Comparison of ENCODE assay signal across 1 cellular context in the genomic region with DNA sequence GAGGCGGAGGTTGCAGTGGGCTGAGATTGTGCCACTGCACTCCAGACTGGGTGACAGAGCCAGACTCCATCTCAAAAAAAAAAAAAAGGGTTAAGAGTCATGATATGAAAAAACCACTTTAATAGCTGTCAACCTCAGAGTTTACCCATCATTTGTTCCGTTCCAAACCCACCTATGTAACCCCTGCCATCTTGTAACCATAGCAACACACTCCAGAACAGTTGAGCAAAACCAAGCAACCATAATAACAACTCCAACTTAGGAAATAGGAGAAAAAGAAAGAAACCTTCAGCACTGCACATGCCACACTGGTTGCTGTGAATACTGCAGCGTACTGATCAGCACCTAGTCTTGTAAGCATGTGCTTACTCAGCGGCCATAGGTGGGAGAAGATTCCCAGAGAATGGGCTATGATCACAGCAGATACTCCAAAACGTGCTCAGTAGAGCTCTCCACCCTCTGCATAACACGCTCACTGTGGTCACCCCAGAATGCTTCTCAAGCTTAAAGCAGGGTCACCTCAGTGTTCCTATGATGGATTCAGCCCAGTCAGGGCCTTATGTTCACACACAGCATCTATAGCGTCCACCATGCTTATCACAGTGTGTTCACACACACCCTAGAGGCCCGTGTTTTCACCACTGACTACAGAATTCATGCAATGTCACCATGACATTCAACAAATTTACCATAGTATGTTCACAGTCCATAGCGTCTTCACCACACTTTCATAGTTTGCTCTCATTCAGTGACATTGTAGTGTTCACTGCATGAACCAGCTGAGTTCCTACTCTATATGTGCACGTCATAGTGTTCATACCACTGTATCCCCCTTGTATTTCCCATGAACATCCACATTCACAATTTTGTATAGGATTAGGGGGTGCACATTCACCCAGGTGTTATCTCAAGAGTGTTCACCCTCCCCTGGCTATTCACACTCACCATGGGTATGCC.
TF ChIP-seq lines count a peak whose summit lies in the region.

No MANE protein-coding gene starts in this region.

TF ChIP-seq in K562, 482 proteins besides CTCF, POLR2A, EP300 and RAD21 (continued from another document and continues in another):
- TF ChIP-seq, protein P1, sequence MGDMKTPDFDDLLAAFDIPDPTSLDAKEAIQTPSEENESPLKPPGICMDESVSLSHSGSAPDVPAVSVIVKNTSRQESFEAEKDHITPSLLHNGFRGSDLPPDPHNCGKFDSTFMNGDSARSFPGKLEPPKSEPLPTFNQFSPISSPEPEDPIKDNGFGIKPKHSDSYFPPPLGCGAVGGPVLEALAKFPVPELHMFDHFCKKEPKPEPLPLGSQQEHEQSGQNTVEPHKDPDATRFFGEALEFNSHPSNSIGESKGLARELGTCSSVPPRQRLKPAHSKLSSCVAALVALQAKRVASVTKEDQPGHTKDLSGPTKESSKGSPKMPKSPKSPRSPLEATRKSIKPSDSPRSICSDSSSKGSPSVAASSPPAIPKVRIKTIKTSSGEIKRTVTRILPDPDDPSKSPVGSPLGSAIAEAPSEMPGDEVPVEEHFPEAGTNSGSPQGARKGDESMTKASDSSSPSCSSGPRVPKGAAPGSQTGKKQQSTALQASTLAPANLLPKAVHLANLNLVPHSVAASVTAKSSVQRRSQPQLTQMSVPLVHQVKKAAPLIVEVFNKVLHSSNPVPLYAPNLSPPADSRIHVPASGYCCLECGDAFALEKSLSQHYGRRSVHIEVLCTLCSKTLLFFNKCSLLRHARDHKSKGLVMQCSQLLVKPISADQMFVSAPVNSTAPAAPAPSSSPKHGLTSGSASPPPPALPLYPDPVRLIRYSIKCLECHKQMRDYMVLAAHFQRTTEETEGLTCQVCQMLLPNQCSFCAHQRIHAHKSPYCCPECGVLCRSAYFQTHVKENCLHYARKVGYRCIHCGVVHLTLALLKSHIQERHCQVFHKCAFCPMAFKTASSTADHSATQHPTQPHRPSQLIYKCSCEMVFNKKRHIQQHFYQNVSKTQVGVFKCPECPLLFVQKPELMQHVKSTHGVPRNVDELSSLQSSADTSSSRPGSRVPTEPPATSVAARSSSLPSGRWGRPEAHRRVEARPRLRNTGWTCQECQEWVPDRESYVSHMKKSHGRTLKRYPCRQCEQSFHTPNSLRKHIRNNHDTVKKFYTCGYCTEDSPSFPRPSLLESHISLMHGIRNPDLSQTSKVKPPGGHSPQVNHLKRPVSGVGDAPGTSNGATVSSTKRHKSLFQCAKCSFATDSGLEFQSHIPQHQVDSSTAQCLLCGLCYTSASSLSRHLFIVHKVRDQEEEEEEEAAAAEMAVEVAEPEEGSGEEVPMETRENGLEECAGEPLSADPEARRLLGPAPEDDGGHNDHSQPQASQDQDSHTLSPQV (IDR thresholded peaks at IDR 0.05): peak; percentile 96
- 0 out of 4 replicates have a peak, but pooled peaks of 1 of the 2 experiments have one; percentile 35 for TF ChIP-seq ARNT (IDR thresholded peaks at IDR 0.05)
- no peak for TF ChIP-seq ATF1 (CRISPR knock-in tag; IDR thresholded peaks at IDR 0.05)
- peak; percentile 28; the same call in 1 of the 2 replicates for TF ChIP-seq ATF1 (tag; IDR thresholded peaks at IDR 0.05)
- TF ChIP-seq JUND (IDR thresholded peaks at IDR 0.05; ENCODE audit: borderline replicate concordance, low read depth, low read length): 0 out of 2 replicates have a peak, but pooled peaks have one; percentile 9
- peak; percentile 85; the same call in 2 of the 3 replicates for TF ChIP-seq JUND (tag; IDR thresholded peaks at IDR 0.05; ENCODE audit: borderline replicate concordance, low read depth, low read length)
- 0 out of 2 replicates have a peak, but pooled peaks have one; percentile 24 for TF ChIP-seq ZEB2 (IDR thresholded peaks at IDR 0.05)
- TF ChIP-seq NR4A1 (CRISPR knock-in tag; IDR thresholded peaks at IDR 0.05): no peak
- TF ChIP-seq NR4A1 (tag; IDR thresholded peaks at IDR 0.05): peak; percentile 90
- TF ChIP-seq HDGF (IDR thresholded peaks at IDR 0.05): no peak
- no peak for TF ChIP-seq ZNF561 (CRISPR knock-in tag; conservative IDR thresholded peaks at IDR 0.05)
- peak; percentile 71 for TF ChIP-seq ARID1B (IDR thresholded peaks at IDR 0.05)
- TF ChIP-seq TCF3 (CRISPR knock-in tag; IDR thresholded peaks at IDR 0.05): peak; percentile 56; the same call in 1 of the 2 replicates
- TF ChIP-seq RCOR1 (IDR thresholded peaks at IDR 0.05; ENCODE audit: borderline replicate concordance in 1 of 2, low read depth in 2 of 2, low read length in 2 of 2): peak in 1 of 2 experiments; percentile 27; a peak in 1 of 4 replicates
- peak; percentile 8; the same call in 1 of the 2 replicates for TF ChIP-seq ZBTB40 (IDR thresholded peaks at IDR 0.05)
- no peak for TF ChIP-seq ZBTB40 (CRISPR knock-in tag; IDR thresholded peaks at IDR 0.05)
- TF ChIP-seq BHLHE40 (IDR thresholded peaks at IDR 0.05; ENCODE audit: low read length): peak; percentile 49; the same call in 1 of the 2 replicates
- TF ChIP-seq VEZF1 (CRISPR knock-in tag; IDR thresholded peaks at IDR 0.05): no peak
- no peak for TF ChIP-seq XRCC4 (IDR thresholded peaks at IDR 0.05; ENCODE audit: extremely low read depth, insufficient read depth, insufficient read length)
- peak; percentile 95 for TF ChIP-seq ZNF316 (IDR thresholded peaks at IDR 0.05)
- TF ChIP-seq MAFF (IDR thresholded peaks at IDR 0.05; ENCODE audit: low read length): peak; percentile 87
- TF ChIP-seq TAF9B (IDR thresholded peaks at IDR 0.05; ENCODE audit: partially characterized antibody): no peak
- TF ChIP-seq RBM14 (IDR thresholded peaks at IDR 0.05; ENCODE audit: borderline replicate concordance, insufficient read depth, low read depth, low read length): no peak
- 0 out of 4 replicates have a peak, but pooled peaks of 1 of the 2 experiments have one; percentile 50 for TF ChIP-seq CSDE1 (IDR thresholded peaks at IDR 0.05)
- TF ChIP-seq, protein P2, sequence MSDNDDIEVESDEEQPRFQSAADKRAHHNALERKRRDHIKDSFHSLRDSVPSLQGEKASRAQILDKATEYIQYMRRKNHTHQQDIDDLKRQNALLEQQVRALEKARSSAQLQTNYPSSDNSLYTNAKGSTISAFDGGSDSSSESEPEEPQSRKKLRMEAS (CRISPR knock-in tag; IDR thresholded peaks at IDR 0.05): peak; percentile 41
- no peak for TF ChIP-seq SRSF1 (IDR thresholded peaks at IDR 0.05; ENCODE audit: low read depth, low read length)
- 0 out of 2 replicates have a peak, but pooled peaks have one; percentile 47 for TF ChIP-seq FOXP1 (CRISPR knock-in tag; IDR thresholded peaks at IDR 0.05)
- TF ChIP-seq, protein P3, sequence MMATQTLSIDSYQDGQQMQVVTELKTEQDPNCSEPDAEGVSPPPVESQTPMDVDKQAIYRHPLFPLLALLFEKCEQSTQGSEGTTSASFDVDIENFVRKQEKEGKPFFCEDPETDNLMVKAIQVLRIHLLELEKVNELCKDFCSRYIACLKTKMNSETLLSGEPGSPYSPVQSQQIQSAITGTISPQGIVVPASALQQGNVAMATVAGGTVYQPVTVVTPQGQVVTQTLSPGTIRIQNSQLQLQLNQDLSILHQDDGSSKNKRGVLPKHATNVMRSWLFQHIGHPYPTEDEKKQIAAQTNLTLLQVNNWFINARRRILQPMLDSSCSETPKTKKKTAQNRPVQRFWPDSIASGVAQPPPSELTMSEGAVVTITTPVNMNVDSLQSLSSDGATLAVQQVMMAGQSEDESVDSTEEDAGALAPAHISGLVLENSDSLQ (IDR thresholded peaks at IDR 0.05): 0 out of 2 replicates have a peak, but pooled peaks have one; percentile 14
- peak in 1 of 2 experiments; percentile 63; a peak in 2 of 4 replicates for TF ChIP-seq TEAD1 (CRISPR knock-in tag; IDR thresholded peaks at IDR 0.05)
- TF ChIP-seq NR2C1 (IDR thresholded peaks at IDR 0.05): no peak
- TF ChIP-seq NR2C1 (tag; IDR thresholded peaks at IDR 0.05): peak; percentile 42
- TF ChIP-seq ZFP36 (IDR thresholded peaks at IDR 0.05; ENCODE audit: low read depth, low read length, partially characterized antibody): peak; percentile 6
- peak in 1 of 2 experiments; percentile 66; a peak in 1 of 3 replicates for TF ChIP-seq CBX3 (IDR thresholded peaks at IDR 0.05; ENCODE audit: borderline replicate concordance in 1 of 2, low read length in 2 of 2)
